Comparison of ENCODE assay signal across 15 cellular contexts in genomic region chr3:101758224-101758623, GRCh38.
"Had no signal": no experiment of that assay in that cellular context is flagged by ENCODE, and none has a peak within 500 bp of the region (broad histone marks: within the 10 kb centered on the region; RNA-seq: fewer than 3 reads in every experiment).

No MANE protein-coding gene starts in this region.

- H3K27ac ChIP-seq: ascending aorta, psoas muscle, right lobe of liver, testis, upper lobe of right lung had no signal

- H3K9me3 ChIP-seq: ascending aorta, breast epithelium, psoas muscle, right lobe of liver, testis, upper lobe of right lung had no signal

- H3K4me3 ChIP-seq: ascending aorta, breast epithelium, psoas muscle, right lobe of liver, smooth muscle cell, testis, upper lobe of right lung had no signal

- H3K36me3 ChIP-seq: breast epithelium had no signal

- H3K27me3 ChIP-seq: ascending aorta, breast epithelium, right lobe of liver, testis, upper lobe of right lung had no signal

- H3K4me1 ChIP-seq: ascending aorta, breast epithelium, psoas muscle, right lobe of liver, testis, upper lobe of right lung had no signal

- DNase-seq: activated CD4-positive, alpha-beta T cell treated with anti-CD3 and anti-CD28 coated beads, Interleukin-2, amount 50 U/mL, for 1 hour; activated CD4-positive, CD25-positive, alpha-beta regulatory T cell; activated CD8-positive, alpha-beta memory T cell treated with anti-CD3 and anti-CD28 coated beads for 24 hours; activated naive CD4-positive, alpha-beta T cell; kidney glomerular epithelial cell; mesendoderm; psoas muscle; right lobe of liver; stimulated activated naive CD8-positive, alpha-beta T cell treated with anti-CD3 and anti-CD28 coated beads, Interleukin-15, Interleukin-2, amounts not matched to agents 100 U/mL and 50 U/mL, for 24 hours; T-helper 2 cell; testis; upper lobe of right lung had no signal

- H3K4me2 ChIP-seq: smooth muscle cell had no signal

- ATAC-seq: psoas muscle; right lobe of liver; stimulated activated naive CD8-positive, alpha-beta T cell treated with anti-CD3 and anti-CD28 coated beads, Interleukin-15, Interleukin-2, amounts not matched to agents 100 U/mL and 50 U/mL, for 24 hours; upper lobe of right lung had no signal
